In the genomic region with DNA sequence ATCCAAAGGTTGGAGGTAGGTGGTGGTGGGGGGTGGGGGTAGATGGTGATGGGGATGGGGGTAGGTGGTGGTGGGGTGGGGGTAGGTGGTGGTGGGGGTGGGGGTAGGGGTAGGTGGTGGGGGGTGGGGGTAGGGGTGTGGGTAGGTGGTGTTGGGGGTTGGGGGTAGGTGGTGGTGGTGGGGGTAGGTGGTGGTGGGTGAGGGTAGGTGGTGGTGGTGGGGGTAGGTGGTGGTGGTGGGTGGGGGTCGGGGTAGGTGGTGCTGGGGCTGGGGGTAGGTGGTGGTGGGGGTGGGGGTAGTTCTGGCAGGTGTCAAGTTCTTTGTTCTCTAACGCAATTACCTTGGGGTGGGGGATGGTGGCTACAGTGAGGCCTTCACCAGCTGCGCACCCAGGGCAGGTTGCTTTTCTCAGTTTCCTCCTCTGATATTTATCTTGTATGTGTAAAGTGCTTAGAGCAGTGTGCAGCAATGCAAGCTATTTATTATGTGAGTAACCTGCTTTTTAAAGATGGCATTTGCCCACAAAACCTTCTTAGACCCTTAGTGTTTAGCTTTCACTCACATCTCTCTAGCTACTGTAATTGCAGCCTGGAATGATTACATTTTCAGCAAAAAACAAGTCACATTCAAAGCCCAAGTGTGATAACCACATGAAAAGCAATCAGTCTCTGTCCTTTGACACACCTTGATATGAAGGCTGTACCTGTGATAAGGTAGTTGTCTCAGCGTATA, we compare ENCODE assay signal across 1 cellular context.
TF ChIP-seq lines count a peak whose summit lies in the region.

No MANE protein-coding gene starts in this region.

TF ChIP-seq in GM23338, 12 proteins besides CTCF, POLR2A, EP300 and RAD21 (continued from another document):
- TF ChIP-seq, protein P1, sequence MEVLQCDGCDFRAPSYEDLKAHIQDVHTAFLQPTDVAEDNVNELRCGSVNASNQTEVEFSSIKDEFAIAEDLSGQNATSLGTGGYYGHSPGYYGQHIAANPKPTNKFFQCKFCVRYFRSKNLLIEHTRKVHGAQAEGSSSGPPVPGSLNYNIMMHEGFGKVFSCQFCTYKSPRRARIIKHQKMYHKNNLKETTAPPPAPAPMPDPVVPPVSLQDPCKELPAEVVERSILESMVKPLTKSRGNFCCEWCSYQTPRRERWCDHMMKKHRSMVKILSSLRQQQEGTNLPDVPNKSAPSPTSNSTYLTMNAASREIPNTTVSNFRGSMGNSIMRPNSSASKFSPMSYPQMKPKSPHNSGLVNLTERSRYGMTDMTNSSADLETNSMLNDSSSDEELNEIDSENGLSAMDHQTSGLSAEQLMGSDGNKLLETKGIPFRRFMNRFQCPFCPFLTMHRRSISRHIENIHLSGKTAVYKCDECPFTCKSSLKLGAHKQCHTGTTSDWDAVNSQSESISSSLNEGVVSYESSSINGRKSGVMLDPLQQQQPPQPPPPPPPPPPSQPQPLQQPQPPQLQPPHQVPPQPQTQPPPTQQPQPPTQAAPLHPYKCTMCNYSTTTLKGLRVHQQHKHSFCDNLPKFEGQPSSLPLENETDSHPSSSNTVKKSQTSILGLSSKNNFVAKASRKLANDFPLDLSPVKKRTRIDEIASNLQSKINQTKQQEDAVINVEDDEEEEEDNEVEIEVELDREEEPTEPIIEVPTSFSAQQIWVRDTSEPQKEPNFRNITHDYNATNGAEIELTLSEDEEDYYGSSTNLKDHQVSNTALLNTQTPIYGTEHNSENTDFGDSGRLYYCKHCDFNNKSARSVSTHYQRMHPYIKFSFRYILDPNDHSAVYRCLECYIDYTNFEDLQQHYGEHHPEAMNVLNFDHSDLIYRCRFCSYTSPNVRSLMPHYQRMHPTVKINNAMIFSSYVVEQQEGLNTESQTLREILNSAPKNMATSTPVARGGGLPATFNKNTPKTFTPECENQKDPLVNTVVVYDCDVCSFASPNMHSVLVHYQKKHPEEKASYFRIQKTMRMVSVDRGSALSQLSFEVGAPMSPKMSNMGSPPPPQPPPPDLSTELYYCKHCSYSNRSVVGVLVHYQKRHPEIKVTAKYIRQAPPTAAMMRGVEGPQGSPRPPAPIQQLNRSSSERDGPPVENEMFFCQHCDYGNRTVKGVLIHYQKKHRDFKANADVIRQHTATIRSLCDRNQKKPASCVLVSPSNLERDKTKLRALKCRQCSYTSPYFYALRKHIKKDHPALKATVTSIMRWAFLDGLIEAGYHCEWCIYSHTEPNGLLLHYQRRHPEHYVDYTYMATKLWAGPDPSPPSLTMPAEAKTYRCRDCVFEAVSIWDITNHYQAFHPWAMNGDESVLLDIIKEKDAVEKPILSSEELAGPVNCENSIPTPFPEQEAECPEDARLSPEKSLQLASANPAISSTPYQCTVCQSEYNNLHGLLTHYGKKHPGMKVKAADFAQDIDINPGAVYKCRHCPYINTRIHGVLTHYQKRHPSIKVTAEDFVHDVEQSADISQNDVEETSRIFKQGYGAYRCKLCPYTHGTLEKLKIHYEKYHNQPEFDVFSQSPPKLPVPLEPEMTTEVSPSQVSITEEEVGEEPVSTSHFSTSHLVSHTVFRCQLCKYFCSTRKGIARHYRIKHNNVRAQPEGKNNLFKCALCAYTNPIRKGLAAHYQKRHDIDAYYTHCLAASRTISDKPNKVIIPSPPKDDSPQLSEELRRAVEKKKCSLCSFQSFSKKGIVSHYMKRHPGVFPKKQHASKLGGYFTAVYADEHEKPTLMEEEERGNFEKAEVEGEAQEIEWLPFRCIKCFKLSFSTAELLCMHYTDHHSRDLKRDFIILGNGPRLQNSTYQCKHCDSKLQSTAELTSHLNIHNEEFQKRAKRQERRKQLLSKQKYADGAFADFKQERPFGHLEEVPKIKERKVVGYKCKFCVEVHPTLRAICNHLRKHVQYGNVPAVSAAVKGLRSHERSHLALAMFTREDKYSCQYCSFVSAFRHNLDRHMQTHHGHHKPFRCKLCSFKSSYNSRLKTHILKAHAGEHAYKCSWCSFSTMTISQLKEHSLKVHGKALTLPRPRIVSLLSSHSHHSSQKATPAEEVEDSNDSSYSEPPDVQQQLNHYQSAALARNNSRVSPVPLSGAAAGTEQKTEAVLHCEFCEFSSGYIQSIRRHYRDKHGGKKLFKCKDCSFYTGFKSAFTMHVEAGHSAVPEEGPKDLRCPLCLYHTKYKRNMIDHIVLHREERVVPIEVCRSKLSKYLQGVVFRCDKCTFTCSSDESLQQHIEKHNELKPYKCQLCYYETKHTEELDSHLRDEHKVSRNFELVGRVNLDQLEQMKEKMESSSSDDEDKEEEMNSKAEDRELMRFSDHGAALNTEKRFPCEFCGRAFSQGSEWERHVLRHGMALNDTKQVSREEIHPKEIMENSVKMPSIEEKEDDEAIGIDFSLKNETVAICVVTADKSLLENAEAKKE (CRISPR knock-in tag; IDR thresholded peaks at IDR 0.05), result no peak
